ENCODE assay signal across 20 cellular contexts in genomic region chr12:64995831-64996230, GRCh38.
DNase-seq lines count a peak whose midpoint lies in the region; TF ChIP-seq lines count a peak whose summit lies in the region.
"Had no signal": no experiment of that assay in that cellular context is flagged by ENCODE, and none has a peak within 500 bp of the region (broad histone marks: within the 10 kb centered on the region; RNA-seq: fewer than 3 reads in every experiment).

No MANE protein-coding gene starts in this region.

- H3K27ac ChIP-seq in mammary epithelial cell (ENCODE audit: insufficient read depth, low read depth, low read length) (no peak overlapping the region), colonic mucosa (no peak overlapping the region)
- H3K27ac ChIP-seq: BLaER1, HL-60, SK-N-MC had no signal

- TF ChIP-seq CTCF in mammary epithelial cell (conservative IDR thresholded peaks at IDR 0.05 in 1 of 2, IDR thresholded peaks at IDR 0.05 in 1 of 2; ENCODE audit: extremely low read depth in 1 of 2, insufficient read depth in 1 of 2, low read depth in 1 of 2, low read length in 2 of 2) (no peak), fibroblast of the aortic adventitia (IDR thresholded peaks at IDR 0.05; ENCODE audit: insufficient read depth, low read length) (no peak), retinal pigment epithelial cell (conservative IDR thresholded peaks at IDR 0.05; ENCODE audit: low read depth, low read length) (no peak), colonic mucosa (IDR thresholded peaks at IDR 0.05) (no peak)

- no peak overlapping the region for H3K4me3 ChIP-seq in mammary epithelial cell (replicated peaks in 1 of 3; ENCODE audit: insufficient read depth in 1 of 3, low read depth in 2 of 3, low read length in 3 of 3)
- H3K4me3 ChIP-seq in fibroblast of the aortic adventitia (ENCODE audit: low read depth, low read length) = no peak overlapping the region
- no peak overlapping the region for H3K4me3 ChIP-seq in retinal pigment epithelial cell (ENCODE audit: low read length)
- H3K4me3 ChIP-seq in colonic mucosa = no peak overlapping the region
- H3K4me3 ChIP-seq: BLaER1, K562, SK-N-MC had no signal

- H3K9me3 ChIP-seq in mammary epithelial cell (replicated peaks; ENCODE audit: insufficient read depth, low read length) = no peaks in the 10 kb centered on the region
- no peaks in the 10 kb centered on the region for H3K9me3 ChIP-seq in colonic mucosa
- H3K9me3 ChIP-seq: BLaER1 had no signal

- H3K79me2 ChIP-seq in mammary epithelial cell (ENCODE audit: insufficient read depth, low read length) = no peaks in the 10 kb centered on the region

- no peaks in the 10 kb centered on the region for H3K27me3 ChIP-seq in mammary epithelial cell (ENCODE audit: insufficient read depth, low read length)
- H3K27me3 ChIP-seq in colonic mucosa = no peaks in the 10 kb centered on the region
- H3K27me3 ChIP-seq: BLaER1 had no signal

- H4K20me1 ChIP-seq in mammary epithelial cell (ENCODE audit: insufficient read depth, low read length) = no peaks in the 10 kb centered on the region
- H4K20me1 ChIP-seq: BLaER1 had no signal

- in situ Hi-C loops in mammary epithelial cell (cut with MboI; ENCODE audit: low sequenced_read_pairs in 2 of 2) = no loop called here

- DNase-seq in LHCN-M2 (ENCODE audit: low read depth) = peak; percentile 70
- DNase-seq in mammary epithelial cell = peak; percentile 69
- peak; percentile 18 for DNase-seq in fibroblast of the aortic adventitia (ENCODE audit: low read depth)
- DNase-seq in retinal pigment epithelial cell (ENCODE audit: low read depth) = peak; percentile 27
- no peak for DNase-seq in medulla oblongata (ENCODE audit: extremely low spot score)
- DNase-seq in colonic mucosa = no peak
- DNase-seq in hepatic stellate cell (ENCODE audit: low spot score) = no peak
- DNase-seq: Calu3; CD8-positive, alpha-beta T cell; HFFc6; NCI-H1105 treated with DMSO at 0.1 percent for 48 hours; NCI-H1694; NCI-H2081 treated with DMSO at 0.1 percent for 48 hours; NCI-H446 treated with DMSO at 0.1 percent for 48 hours; NCI-H69; SHP77 had no signal

- no peak overlapping the region for H2AFZ ChIP-seq in mammary epithelial cell (ENCODE audit: low read depth, low read length)

- H3K4me2 ChIP-seq in mammary epithelial cell (ENCODE audit: insufficient read depth, low read depth, low read length) = peak overlapping the region; percentile 22
- H3K4me2 ChIP-seq: BLaER1 had no signal

- H3K36me3 ChIP-seq in mammary epithelial cell (ENCODE audit: insufficient read depth, low read length) (no peaks in the 10 kb centered on the region), colonic mucosa (no peaks in the 10 kb centered on the region)
- H3K36me3 ChIP-seq: BLaER1 had no signal

- no TSS peak for BruUV-seq in mammary epithelial cell (replicated peaks; lab: Mats Ljungman, UMichigan)

- H3K9ac ChIP-seq in mammary epithelial cell (ENCODE audit: insufficient read depth, low read length) (no peak overlapping the region), colonic mucosa (ENCODE audit: low read depth in 2 of 2, low read length in 2 of 2) (no peak overlapping the region)
- H3K9ac ChIP-seq: BLaER1 had no signal

- 0% methylated on average over 1 of the region's 1 CpG for WGBS in mammary epithelial cell (ENCODE audit: low coverage, missing lambda C conversion rate)

- CTCF ChIA-PET in mammary epithelial cell (lab: Charles Lee; ENCODE audit: low non-redundant PET) = no interaction called here

- H3K4me1 ChIP-seq in mammary epithelial cell (ENCODE audit: insufficient read depth, low read length) (peaks cover 27% of the 10 kb centered on the region), colonic mucosa (no peaks in the 10 kb centered on the region)
- H3K4me1 ChIP-seq: BLaER1 had no signal

- intact Hi-C loops in mammary epithelial cell (cut with micrococcal nuclease) (no loop called here), colonic mucosa (cut with DNase I) (no loop called here)

- dilution Hi-C loops in mammary epithelial cell (cut with HindIII; ENCODE audit: low sequenced_read_pairs) = no loop called here

Comparison
In these comparisons a context has a peak if more than half of its experiments do, and no peak if none do; other contexts are left out.
1. DNase-seq: peak in LHCN-M2 (single experiment), mammary epithelial cell (single experiment), fibroblast of the aortic adventitia (single experiment) and retinal pigment epithelial cell (single experiment); none in medulla oblongata (single experiment), colonic mucosa (single experiment) and hepatic stellate cell (single experiment).